ENCODE assay signal across 1 cellular context in genomic region chr10:4981722-4982471, GRCh38.
TF ChIP-seq lines count a peak whose summit lies in the region.

No MANE protein-coding gene starts in this region.

TF ChIP-seq in HepG2, 621 proteins besides CTCF, POLR2A, EP300 and RAD21 (continued from another document and continues in another):
- TF ChIP-seq MTERF4 (CRISPR knock-in tag; IDR thresholded peaks at IDR 0.05), result peak; percentile 29; the same call in 1 of the 2 replicates
- TF ChIP-seq ZBTB10 (CRISPR knock-in tag; IDR thresholded peaks at IDR 0.05; ENCODE audit: borderline replicate concordance), result peak; percentile 65; the same call in 1 of the 2 replicates
- TF ChIP-seq MBD4 (IDR thresholded peaks at IDR 0.05; ENCODE audit: borderline replicate concordance, low read length), result peak; percentile 86
- no peak for TF ChIP-seq GPBP1L1 (CRISPR knock-in tag; IDR thresholded peaks at IDR 0.05)
- TF ChIP-seq RXRB (CRISPR knock-in tag; IDR thresholded peaks at IDR 0.05; ENCODE audit: borderline replicate concordance), result peak; percentile 27; the same call in 1 of the 2 replicates
- no peak for TF ChIP-seq ZBTB34 (CRISPR knock-in tag; IDR thresholded peaks at IDR 0.05)
- TF ChIP-seq ZNF296 (CRISPR knock-in tag; conservative IDR thresholded peaks at IDR 0.05), result no peak
- TF ChIP-seq ZNF710 (CRISPR knock-in tag; IDR thresholded peaks at IDR 0.05; ENCODE audit: borderline replicate concordance), result no peak
- TF ChIP-seq ZNF883 (CRISPR knock-in tag; IDR thresholded peaks at IDR 0.05; ENCODE audit: not compliant biosample characterization), result no peak
- TF ChIP-seq NR2F1 (CRISPR knock-in tag; IDR thresholded peaks at IDR 0.05), result peak in 1 of 2 experiments; percentile 20; a peak in 2 of 4 replicates
- TF ChIP-seq ZNF577 (CRISPR knock-in tag; IDR thresholded peaks at IDR 0.05; ENCODE audit: borderline replicate concordance, low read depth), result no peak
- TF ChIP-seq MED13 (CRISPR knock-in tag; IDR thresholded peaks at IDR 0.05), result peak; percentile 35; the same call in 1 of the 2 replicates
- peak; percentile 61 for TF ChIP-seq U2AF1 (optimal IDR thresholded peaks at IDR 0.05; ENCODE audit: low read depth, low read length)
- no peak for TF ChIP-seq KDM4B (CRISPR knock-in tag; IDR thresholded peaks at IDR 0.05)
- no peak for TF ChIP-seq ZNF816 (CRISPR knock-in tag; IDR thresholded peaks at IDR 0.05; ENCODE audit: borderline replicate concordance)
- no peak for TF ChIP-seq ELF4 (CRISPR knock-in tag; IDR thresholded peaks at IDR 0.05; ENCODE audit: borderline replicate concordance)
- no peak for TF ChIP-seq PAXIP1 (CRISPR knock-in tag; conservative IDR thresholded peaks at IDR 0.05)
- no peak for TF ChIP-seq ZNF773 (CRISPR knock-in tag; IDR thresholded peaks at IDR 0.05; ENCODE audit: borderline replicate concordance)
- no peak for TF ChIP-seq ZMYM2 (CRISPR knock-in tag; IDR thresholded peaks at IDR 0.05)
- TF ChIP-seq PITX1 (CRISPR knock-in tag; IDR thresholded peaks at IDR 0.05), result 0 out of 2 replicates have a peak, but pooled peaks have one; percentile 13
- TF ChIP-seq ZFP1 (CRISPR knock-in tag; IDR thresholded peaks at IDR 0.05), result no peak
- TF ChIP-seq EHMT2 (IDR thresholded peaks at IDR 0.05; ENCODE audit: borderline replicate concordance, low read depth, low read length), result no peak
- TF ChIP-seq NR0B2 (CRISPR knock-in tag; IDR thresholded peaks at IDR 0.05), result no peak
- TF ChIP-seq PHB2 (IDR thresholded peaks at IDR 0.05; ENCODE audit: partially characterized antibody), result no peak
- no peak for TF ChIP-seq NBN (conservative IDR thresholded peaks at IDR 0.05)
- no peak for TF ChIP-seq ZMAT5 (CRISPR knock-in tag; IDR thresholded peaks at IDR 0.05; ENCODE audit: borderline replicate concordance, low read depth)
- peak; percentile 77; the same call in 1 of the 2 replicates for TF ChIP-seq MYPOP (CRISPR knock-in tag; IDR thresholded peaks at IDR 0.05)
- TF ChIP-seq ZNF430 (CRISPR knock-in tag; IDR thresholded peaks at IDR 0.05), result no peak
- TF ChIP-seq BRD4 (CRISPR knock-in tag; IDR thresholded peaks at IDR 0.05), result no peak
- no peak; the same call in 1 of the 2 replicates for TF ChIP-seq ZNF720 (CRISPR knock-in tag; IDR thresholded peaks at IDR 0.05)
- TF ChIP-seq KDM5A (IDR thresholded peaks at IDR 0.05; ENCODE audit: borderline replicate concordance, low read length), result no peak
- peak; percentile 65; the same call in 1 of the 2 replicates for TF ChIP-seq TOPORS (CRISPR knock-in tag; IDR thresholded peaks at IDR 0.05)
- TF ChIP-seq SRY (CRISPR knock-in tag; IDR thresholded peaks at IDR 0.05), result no peak
- TF ChIP-seq RFXAP (CRISPR knock-in tag; IDR thresholded peaks at IDR 0.05; ENCODE audit: borderline replicate concordance), result no peak
- no peak for TF ChIP-seq KDM6A (CRISPR knock-in tag; IDR thresholded peaks at IDR 0.05; ENCODE audit: low read depth)
- TF ChIP-seq HOMEZ (CRISPR knock-in tag; IDR thresholded peaks at IDR 0.05; ENCODE audit: low read depth), result no peak
- TF ChIP-seq ZNF792 (CRISPR knock-in tag; IDR thresholded peaks at IDR 0.05), result no peak
- TF ChIP-seq KLF11 (CRISPR knock-in tag; IDR thresholded peaks at IDR 0.05), result no peak
- TF ChIP-seq ZNF207 (IDR thresholded peaks at IDR 0.05; ENCODE audit: borderline replicate concordance), result no peak
- no peak; the same call in 1 of the 2 replicates for TF ChIP-seq SOX13 (IDR thresholded peaks at IDR 0.05)
- 0 out of 4 replicates have a peak, but pooled peaks have one; percentile 8 to 33 for TF ChIP-seq SOX13 (CRISPR knock-in tag; conservative IDR thresholded peaks at IDR 0.05 in 1 of 2, IDR thresholded peaks at IDR 0.05 in 1 of 2)
- no peak for TF ChIP-seq SIX1 (CRISPR knock-in tag; IDR thresholded peaks at IDR 0.05; ENCODE audit: borderline replicate concordance)
- peak; percentile 21; the same call in 1 of the 2 replicates for TF ChIP-seq UBTF (CRISPR knock-in tag; IDR thresholded peaks at IDR 0.05)
- no peak for TF ChIP-seq SYNCRIP (IDR thresholded peaks at IDR 0.05; ENCODE audit: insufficient read depth, low read depth, low read length)
- peak; percentile 33; the same call in 1 of the 2 replicates for TF ChIP-seq FOXA3 (CRISPR knock-in tag; IDR thresholded peaks at IDR 0.05)
- TF ChIP-seq ZFP62 (CRISPR knock-in tag; IDR thresholded peaks at IDR 0.05), result no peak
- TF ChIP-seq PAWR (CRISPR knock-in tag; IDR thresholded peaks at IDR 0.05; ENCODE audit: borderline replicate concordance), result no peak
- TF ChIP-seq NFE2L2 (IDR thresholded peaks at IDR 0.05; ENCODE audit: low read length), result no peak
